In genomic region chr13:39037410-39037879, GRCh38 we compare ENCODE assay signal across 8 cellular contexts. TPM values are rescaled to one million over a fixed set of nuclear protein-coding genes. Genes with fewer than 3 reads are reported as not detected.
DNase-seq lines count a peak whose midpoint lies in the region; ATAC-seq and TF ChIP-seq lines count a peak whose summit lies in the region.

No MANE protein-coding gene starts in this region.

- H3K79me1 ChIP-seq in neuronal stem cell (ENCODE audit: low read depth, low read length): peaks cover 4% of the 10 kb centered on the region

- no peak overlapping the region for H2BK12ac ChIP-seq in neuronal stem cell (ENCODE audit: low read length)

- peak overlapping the region; percentile 73 for H3K23ac ChIP-seq in neuronal stem cell (ENCODE audit: low read depth, low read length, poor library complexity)

- H3K4me3 ChIP-seq in OCI-LY1 (ENCODE audit: low read depth, low read length, poor library complexity, severe bottlenecking): peak overlapping the region; percentile 96
- peak overlapping the region; percentile 100 for H3K4me3 ChIP-seq in endocrine pancreas (ENCODE audit: control insufficient read depth, insufficient read depth, low read length)
- H3K4me3 ChIP-seq in neuronal stem cell (ENCODE audit: low read length in 2 of 2): peak overlapping the region; percentile 89 to 95

- H3K18ac ChIP-seq in neuronal stem cell (ENCODE audit: low read length): peak overlapping the region; percentile 94

- H3K27ac ChIP-seq in OCI-LY1 (ENCODE audit: low read depth, low read length, poor library complexity, severe bottlenecking): peak overlapping the region; percentile 68
- peak overlapping the region; percentile 82 for H3K27ac ChIP-seq in neuronal stem cell (replicated peaks; ENCODE audit: low read length)

- no peak overlapping the region for H2AK5ac ChIP-seq in neuronal stem cell (ENCODE audit: low read depth, low read length)

- peak overlapping the region; percentile 71 for H3K14ac ChIP-seq in neuronal stem cell (ENCODE audit: low read length)

- H3F3A ChIP-seq in OCI-LY1 (ENCODE audit: insufficient read depth, low read length): no peaks in the 10 kb centered on the region

- H4K20me1 ChIP-seq in OCI-LY1 (ENCODE audit: insufficient read depth, low read length): no peaks in the 10 kb centered on the region

- H3K4me1 ChIP-seq in OCI-LY1 (ENCODE audit: insufficient read depth, low read length, severe bottlenecking): peaks cover 34% of the 10 kb centered on the region
- peaks cover 23% of the 10 kb centered on the region for H3K4me1 ChIP-seq in endocrine pancreas (ENCODE audit: control insufficient read depth, insufficient read depth, low read length)
- peaks cover 4 to 8% of the 10 kb centered on the region in 2 donors for H3K4me1 ChIP-seq in neuronal stem cell (ENCODE audit: control insufficient read depth in 2 of 2, insufficient read depth in 1 of 2, low read depth in 1 of 2, low read length in 2 of 2)

- H3K4me2 ChIP-seq in OCI-LY1 (ENCODE audit: low read length): peak overlapping the region; percentile 99
- H3K4me2 ChIP-seq in neuronal stem cell (ENCODE audit: insufficient read depth, low read length, poor library complexity, severe bottlenecking): peak overlapping the region; percentile 54

- H3K9me3 ChIP-seq in OCI-LY1 (ENCODE audit: low read length) (no peaks in the 10 kb centered on the region), endocrine pancreas (ENCODE audit: control insufficient read depth, low read length) (no peaks in the 10 kb centered on the region), neuronal stem cell (replicated peaks in 1 of 2; ENCODE audit: control insufficient read depth in 2 of 2, insufficient read depth in 1 of 2, low read depth in 1 of 2, low read length in 2 of 2) (no peaks in the 10 kb centered on the region)

- WGBS in neuronal stem cell (ENCODE audit: extremely low coverage in 2 of 2, insufficient read length in 2 of 2, insufficient replicate concordance in 1 of 2), 2 donors: no CpG with 5 or more reads among the region's 39 CpGs

- peak overlapping the region; percentile 85 for H2BK15ac ChIP-seq in neuronal stem cell (ENCODE audit: low read length)

- no peak overlapping the region for H3K4ac ChIP-seq in neuronal stem cell (ENCODE audit: low read length)

- no peak overlapping the region for H2AFZ ChIP-seq in OCI-LY1 (ENCODE audit: low read length)
- peak overlapping the region; percentile 95 for H2AFZ ChIP-seq in neuronal stem cell (ENCODE audit: low read length)

- H3K36me3 ChIP-seq in OCI-LY1 (ENCODE audit: insufficient read depth, low read length) (no peaks in the 10 kb centered on the region), endocrine pancreas (ENCODE audit: control insufficient read depth, insufficient read depth, low read length) (no peaks in the 10 kb centered on the region), neuronal stem cell (replicated peaks in 1 of 2; ENCODE audit: control insufficient read depth in 2 of 2, insufficient read depth in 2 of 2, low read length in 2 of 2) (peaks cover 2 to 38% of the 10 kb centered on the region in 2 donors)

- peak overlapping the region; percentile 79 for H3K9ac ChIP-seq in OCI-LY1 (ENCODE audit: low read length)
- H3K9ac ChIP-seq in endocrine pancreas (ENCODE audit: control insufficient read depth, insufficient read depth, low read length): peak overlapping the region; percentile 87
- H3K9ac ChIP-seq in neuronal stem cell (ENCODE audit: low read depth, low read length, poor library complexity): peak overlapping the region; percentile 79

- peaks cover 46% of the 10 kb centered on the region for H3K79me2 ChIP-seq in OCI-LY1 (ENCODE audit: insufficient read depth, low read length)

- peak overlapping the region; percentile 68 for H2BK5ac ChIP-seq in neuronal stem cell (ENCODE audit: low read length)

- intact Hi-C loops in posterior vena cava (cut with DNase I): no loop called here

- peak overlapping the region; percentile 72 for H2BK120ac ChIP-seq in neuronal stem cell (ENCODE audit: low read depth, low read length)

- peak; percentile 48 for DNase-seq in NCI-H2227 (lab: John Stamatoyannopoulos, UW; ENCODE audit: unreplicated experiment)
- no peak for DNase-seq in NCI-H2227 treated with DMSO at 0.1 percent for 48 hours (lab: John Stamatoyannopoulos, UW)
- no peak for DNase-seq in neuronal stem cell (ENCODE audit: low spot score)
- no peak for DNase-seq in posterior vena cava (ENCODE audit: low spot score)
- DNase-seq in SHP77 treated with DMSO at 0.1 percent for 48 hours (lab: John Stamatoyannopoulos, UW): no peak

- no peaks in the 10 kb centered on the region for H3K9me2 ChIP-seq in OCI-LY1 (ENCODE audit: low read depth, low read length)

- no peak overlapping the region for H4K91ac ChIP-seq in neuronal stem cell (ENCODE audit: low read depth, low read length, poor library complexity)

- TF ChIP-seq CTCF in OCI-LY1 (IDR thresholded peaks at IDR 0.05; ENCODE audit: low read length): no peak

- H4K8ac ChIP-seq in neuronal stem cell (ENCODE audit: low read depth, low read length): no peak overlapping the region

- peak; percentile 27 for ATAC-seq in HG02571 (IDR thresholded peaks at IDR 0.05; ENCODE audit: unreplicated experiment)

- H3K27me3 ChIP-seq in OCI-LY1 (ENCODE audit: insufficient read depth, low read length) (no peaks in the 10 kb centered on the region), endocrine pancreas (ENCODE audit: control insufficient read depth, insufficient read depth, low read length) (no peaks in the 10 kb centered on the region), neuronal stem cell (ENCODE audit: control insufficient read depth in 3 of 3, insufficient read depth in 3 of 3, low read depth in 1 of 3, low read length in 3 of 3) (no peaks in the 10 kb centered on the region)

RNA-seq across cellular contexts. Expression of gene PROSER1, which starts 0.4 kb away (rescaled TPM):
- 59.2 TPM for polyA plus RNA-seq in neuronal stem cell (2013, experiment 1 of 2)
- polyA plus RNA-seq in neuronal stem cell (2013, experiment 2 of 2): 61.9 TPM
- total RNA-seq in posterior vena cava: 10 to 100 TPM; 14.8 to 19.8 TPM

RNA-seq across cellular contexts. Expression of gene NHLRC3, which starts 0.8 kb away (rescaled TPM):
- 11.3 TPM for polyA plus RNA-seq in neuronal stem cell (2013, experiment 1 of 2)
- 12.2 TPM for polyA plus RNA-seq in neuronal stem cell (2013, experiment 2 of 2)
- total RNA-seq in posterior vena cava: 10 to 100 TPM; 15.0 to 22.9 TPM

RNA-seq across cellular contexts. Expression of gene STOML3, which starts 46.8 kb away (rescaled TPM):
- 1.4 TPM for polyA plus RNA-seq in neuronal stem cell (2013, experiment 1 of 2)
- 1.5 TPM for polyA plus RNA-seq in neuronal stem cell (2013, experiment 2 of 2)
- total RNA-seq in posterior vena cava: not detected
